16 cellular contexts compared by ENCODE assay signal in the genomic region with DNA sequence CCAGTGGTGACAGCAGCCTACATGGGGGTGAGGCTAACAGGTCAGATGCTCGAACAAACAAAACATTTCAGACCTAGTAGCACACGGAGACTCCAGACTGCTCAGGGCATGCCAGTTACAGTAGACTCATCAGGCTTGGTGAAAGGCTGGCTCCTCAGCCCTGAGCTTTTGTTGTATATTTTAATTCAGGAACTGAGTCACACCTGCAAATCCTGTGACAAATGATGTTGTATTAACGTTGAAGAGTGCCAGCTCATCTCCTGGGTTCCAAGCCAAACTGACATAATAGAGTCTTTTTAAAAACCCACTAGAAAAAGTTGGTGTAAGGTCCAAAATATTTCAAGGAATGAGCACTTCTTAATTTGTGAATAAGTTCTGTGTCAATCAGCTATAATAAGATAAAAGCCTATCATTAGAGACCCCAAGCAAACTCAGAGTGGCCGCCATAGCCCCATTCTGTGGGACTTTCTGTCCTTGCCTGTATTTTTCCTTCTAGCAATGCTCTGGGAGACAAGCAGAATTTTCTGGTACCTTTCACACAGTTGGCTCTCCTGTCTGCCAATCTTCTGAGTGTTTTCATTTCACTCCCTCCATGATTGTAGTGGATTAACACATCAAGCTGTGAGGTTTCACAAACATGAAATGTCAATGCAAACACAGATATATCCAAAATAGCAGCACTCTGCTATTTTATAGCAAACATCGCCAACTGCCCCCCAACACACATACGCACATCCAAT.
DNase-seq lines count a peak whose midpoint lies in the region; FAIRE-seq and TF ChIP-seq lines count a peak whose summit lies in the region.
"Had no signal": no experiment of that assay in that cellular context is flagged by ENCODE, and none has a peak within 500 bp of the region (broad histone marks: within the 10 kb centered on the region; RNA-seq: fewer than 3 reads in every experiment).

No MANE protein-coding gene starts in this region.

- H3K79me2 ChIP-seq in trophoblast cell (ENCODE audit: control insufficient read depth, insufficient read depth, low read length, poor library complexity): no peaks in the 10 kb centered on the region

- H3K9ac ChIP-seq in trophoblast cell (ENCODE audit: low read length): no peak overlapping the region

- H3K36me3 ChIP-seq in BJ (ENCODE audit: control insufficient read depth, insufficient read depth, low read length): no peaks in the 10 kb centered on the region
- H3K36me3 ChIP-seq in MG63: no peaks in the 10 kb centered on the region
- H3K36me3 ChIP-seq in tibial nerve: no peaks in the 10 kb centered on the region
- H3K36me3 ChIP-seq in trophoblast cell (ENCODE audit: control insufficient read depth in 1 of 2, insufficient read depth in 2 of 2, low read length in 2 of 2): no peaks in the 10 kb centered on the region
- H3K36me3 ChIP-seq: lower lobe of right lung, ovary had no signal

- H3K27me3 ChIP-seq in BJ (ENCODE audit: control insufficient read depth, insufficient read depth, low read length) (no peaks in the 10 kb centered on the region), MG63 (no peaks in the 10 kb centered on the region), tibial nerve (no peaks in the 10 kb centered on the region), trophoblast cell (ENCODE audit: insufficient read depth, low read length) (no peaks in the 10 kb centered on the region)
- H3K27me3 ChIP-seq: ovary had no signal

- H3K4ac ChIP-seq in trophoblast cell (ENCODE audit: low read depth, low read length): no peak overlapping the region

- CTCF ChIA-PET in BJ (lab: Yijun Ruan, JAX): interaction anchor here (0.8 to 2.2 kb wide), 4 partner anchors 11 to 158 kb away, joined by 3 to 5 read pairs (median 4); no protein-coding TSS in a partner anchor

- TF ChIP-seq POLR2A in tibial nerve (IDR thresholded peaks at IDR 0.05): no peak

- H3K9me3 ChIP-seq in MG63 (peaks cover 4% of the 10 kb centered on the region; the same call in 1 of the 2 replicates), tibial nerve (no peaks in the 10 kb centered on the region), trophoblast cell (ENCODE audit: insufficient read depth, low read depth, low read length) (peaks cover 2% of the 10 kb centered on the region)
- H3K9me3 ChIP-seq: lower lobe of right lung, ovary had no signal

- no peak overlapping the region for H2BK5ac ChIP-seq in trophoblast cell (ENCODE audit: low read depth, low read length, poor library complexity)

- no peak overlapping the region for H3K23ac ChIP-seq in trophoblast cell (ENCODE audit: low read length)

- H3K14ac ChIP-seq in trophoblast cell (ENCODE audit: low read length): no peak overlapping the region

- H3K4me2 ChIP-seq in trophoblast cell (ENCODE audit: low read length): no peak overlapping the region
- H3K4me2 ChIP-seq: PC-9 had no signal

- no peak for FAIRE-seq in D721Med (lab: Jason Lieb, UNC)

- no peak overlapping the region for H2BK12ac ChIP-seq in trophoblast cell (ENCODE audit: low read length)

- H2AK5ac ChIP-seq in trophoblast cell (ENCODE audit: low read length): no peak overlapping the region

- DNase-seq in BJ (ENCODE audit: low read depth): peak; percentile 27
- DNase-seq in MG63: peak; percentile 90
- peak; percentile 21 to 85 for DNase-seq in cardiac fibroblast (ENCODE audit: low read depth in 2 of 2)
- peak; percentile 81 to 94 for DNase-seq in lung microvascular endothelial cell (ENCODE audit: low read depth in 2 of 2)
- DNase-seq in tibial nerve (ENCODE audit: low spot score in 2 of 2): no peak
- DNase-seq in NCI-H748 treated with DMSO at 0.1 percent for 48 hours (lab: John Stamatoyannopoulos, UW): no peak
- no peak for DNase-seq in D721Med (ENCODE audit: insufficient read length, low spot score)
- no peak for DNase-seq in trophoblast cell
- DNase-seq: CD8-positive, alpha-beta memory T cell; lower lobe of right lung; NCI-H187; ovary; PC-9; stimulated activated CD4-positive, alpha-beta T cell treated with anti-CD3 and anti-CD28 coated beads, Interleukin-1b, Interleukin-23, amount 100 ng/mL, for 48 hours; stimulated activated naive CD4-positive, alpha-beta T cell treated with Interleukin-2 at 50 U/mL for 16 hours had no signal

- no peak overlapping the region for H3K18ac ChIP-seq in trophoblast cell (ENCODE audit: low read length)

- no peak overlapping the region for H4K12ac ChIP-seq in trophoblast cell (ENCODE audit: low read depth, low read length)

- no peak overlapping the region for H2BK120ac ChIP-seq in trophoblast cell (ENCODE audit: insufficient read depth, low read length, poor library complexity)

- POLR2A ChIA-PET in BJ (lab: Charles Lee): no interaction called here

- no peak overlapping the region for H4K91ac ChIP-seq in trophoblast cell (ENCODE audit: low read depth, low read length)

- no peak overlapping the region for H3K4me3 ChIP-seq in BJ (ENCODE audit: low read depth, low read length)
- no peak overlapping the region for H3K4me3 ChIP-seq in MG63
- H3K4me3 ChIP-seq in cardiac fibroblast (replicated peaks in 1 of 2; ENCODE audit: low read depth in 2 of 2, low read length in 2 of 2): no peak overlapping the region
- no peak overlapping the region for H3K4me3 ChIP-seq in tibial nerve
- no peak overlapping the region for H3K4me3 ChIP-seq in trophoblast cell (ENCODE audit: low read depth, low read length)
- H3K4me3 ChIP-seq: coronary artery, lower lobe of right lung, ovary, PC-9 had no signal

- TF ChIP-seq EP300 in tibial nerve (IDR thresholded peaks at IDR 0.05): no peak

- no peaks in the 10 kb centered on the region for H3K79me1 ChIP-seq in trophoblast cell (ENCODE audit: low read length)

- no peak overlapping the region for H4K8ac ChIP-seq in trophoblast cell (ENCODE audit: low read depth, low read length)

- no peak overlapping the region for H2AFZ ChIP-seq in trophoblast cell (ENCODE audit: insufficient read depth, low read length, poor library complexity)
- H2AFZ ChIP-seq: PC-9 had no signal

- H3K27ac ChIP-seq in tibial nerve (no peak overlapping the region), trophoblast cell (ENCODE audit: low read depth, low read length) (no peak overlapping the region)
- H3K27ac ChIP-seq: coronary artery, lower lobe of right lung, ovary, PC-9 had no signal

- TF ChIP-seq CTCF in BJ (IDR thresholded peaks at IDR 0.05; ENCODE audit: insufficient read depth, low read depth, low read length) (no peak), cardiac fibroblast (IDR thresholded peaks at IDR 0.05; ENCODE audit: low read depth, low read length) (no peak), tibial nerve (IDR thresholded peaks at IDR 0.05) (no peak), D721Med (IDR thresholded peaks at IDR 0.05; ENCODE audit: insufficient read depth, missing control alignments) (no peak)

- H3K4me1 ChIP-seq in tibial nerve (no peaks in the 10 kb centered on the region), trophoblast cell (ENCODE audit: control insufficient read depth in 1 of 2, insufficient read depth in 2 of 2, low read length in 2 of 2) (no peaks in the 10 kb centered on the region)
- H3K4me1 ChIP-seq: lower lobe of right lung had no signal

- WGBS in tibial nerve, 2 donors: 71 to 72% methylated on average over 6 of the region's 6 CpGs
- WGBS in trophoblast cell (ENCODE audit: extremely low coverage, insufficient coverage, insufficient read length): no CpG with 5 or more reads among the region's 6 CpGs

Comparison
In these comparisons a context has a peak if more than half of its experiments do, and no peak if none do; other contexts are left out.
1. DNase-seq: peak in BJ (single experiment), MG63 (single experiment), cardiac fibroblast (2 of 2) and lung microvascular endothelial cell (2 of 2); none in tibial nerve (0 of 2), NCI-H748 treated with DMSO at 0.1 percent for 48 hours (single experiment), D721Med (single experiment) and trophoblast cell (0 of 2).